Comparison of ENCODE assay signal across 25 cellular contexts in the genomic region with DNA sequence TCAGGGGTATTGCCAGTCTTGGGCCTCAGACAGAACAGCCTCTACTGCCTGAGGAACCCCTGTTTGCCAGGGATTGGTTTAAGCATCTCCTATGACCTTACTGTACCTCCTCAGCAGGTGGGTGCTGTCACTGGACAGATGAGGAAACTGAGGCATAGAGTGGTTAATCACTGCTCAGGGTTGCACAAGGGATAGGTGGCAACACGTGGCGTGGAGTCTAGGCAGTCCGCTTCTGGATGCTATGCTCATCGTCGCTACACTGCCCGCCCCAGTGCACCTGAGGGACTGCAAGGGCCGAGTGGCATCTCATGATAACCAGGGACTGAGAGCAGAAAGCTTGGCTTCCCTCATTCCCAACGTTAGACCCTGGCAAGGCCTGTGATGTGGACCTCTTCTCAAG.
A peak's percentile ranks its signal among the peaks of the same experiment; 100 is the strongest.
DNase-seq lines count a peak whose midpoint lies in the region; ATAC-seq, FAIRE-seq and TF ChIP-seq lines count a peak whose summit lies in the region.
"Had no signal": no experiment of that assay in that cellular context is flagged by ENCODE, and none has a peak within 500 bp of the region (broad histone marks: within the 10 kb centered on the region; RNA-seq: fewer than 3 reads in every experiment).

No MANE protein-coding gene starts in this region.

- H3K36me3 ChIP-seq in neuronal stem cell (replicated peaks in 1 of 2; ENCODE audit: control insufficient read depth in 2 of 2, insufficient read depth in 2 of 2, low read length in 2 of 2) = no peaks in the 10 kb centered on the region
- no peaks in the 10 kb centered on the region for H3K36me3 ChIP-seq in CD8-positive, alpha-beta T cell (ENCODE audit: insufficient read depth, low read length)
- H3K36me3 ChIP-seq: BLaER1, HAP-1 had no signal

- TF ChIP-seq CTCF in CD8-positive, alpha-beta T cell (IDR thresholded peaks at IDR 0.05) = no peak

- H4K8ac ChIP-seq in neuronal stem cell (ENCODE audit: low read depth, low read length) = no peak overlapping the region

- H3K9ac ChIP-seq in neuronal stem cell (ENCODE audit: low read depth, low read length, poor library complexity) = no peak overlapping the region
- H3K9ac ChIP-seq: BLaER1 had no signal

- no peak overlapping the region for H3K14ac ChIP-seq in neuronal stem cell (ENCODE audit: low read length)

- no peak overlapping the region for H3K27ac ChIP-seq in neuronal stem cell (replicated peaks; ENCODE audit: low read length)
- no peak overlapping the region for H3K27ac ChIP-seq in CD8-positive, alpha-beta T cell (ENCODE audit: low read depth, low read length)
- H3K27ac ChIP-seq: 22Rv1, BLaER1, C4-2B had no signal

- POLR2A ChIA-PET in CD8-positive, alpha-beta T cell (lab: Charles Lee) = no interaction called here

- H3K4me2 ChIP-seq in neuronal stem cell (ENCODE audit: insufficient read depth, low read length, poor library complexity, severe bottlenecking) = no peak overlapping the region
- H3K4me2 ChIP-seq: BLaER1, GM23338 had no signal

- H4K91ac ChIP-seq in neuronal stem cell (ENCODE audit: low read depth, low read length, poor library complexity) = peak overlapping the region; percentile 50

- intact Hi-C loops in posterior vena cava (cut with DNase I) = no loop called here
- intact Hi-C loops in CD8-positive, alpha-beta T cell (cut with DNase I, micrococcal nuclease) = no loop called here

- H3K36me3 Mint-ChIP-seq in CD8-positive, alpha-beta T cell = no peaks in the 10 kb centered on the region
- H3K36me3 Mint-ChIP-seq: CD4-positive, CD25-positive, alpha-beta regulatory T cell; CD8-positive, alpha-beta memory T cell had no signal

- no peaks in the 10 kb centered on the region for H3K9me3 Mint-ChIP-seq in CD8-positive, alpha-beta T cell
- H3K9me3 Mint-ChIP-seq: CD8-positive, alpha-beta memory T cell; GM23338; HFFc6 had no signal

- peaks cover 0 to 5% (median 0%) of the 10 kb centered on the region in 3 experiments for H3K27me3 ChIP-seq in neuronal stem cell (ENCODE audit: control insufficient read depth in 3 of 3, insufficient read depth in 3 of 3, low read depth in 1 of 3, low read length in 3 of 3)
- no peaks in the 10 kb centered on the region for H3K27me3 ChIP-seq in CD8-positive, alpha-beta T cell (ENCODE audit: insufficient read depth, low read length)
- H3K27me3 ChIP-seq: BLaER1 had no signal

- no peak overlapping the region for H2BK120ac ChIP-seq in neuronal stem cell (ENCODE audit: low read depth, low read length)

- no peaks in the 10 kb centered on the region for H3K4me1 Mint-ChIP-seq in CD8-positive, alpha-beta T cell (ENCODE audit: low read depth)
- H3K4me1 Mint-ChIP-seq: B cell; CD4-positive, CD25-positive, alpha-beta regulatory T cell; CD8-positive, alpha-beta memory T cell; GM23338 had no signal

- H3K9me3 ChIP-seq in neuronal stem cell (replicated peaks in 1 of 2; ENCODE audit: control insufficient read depth in 2 of 2, insufficient read depth in 1 of 2, low read depth in 1 of 2, low read length in 2 of 2) = peaks cover 0 to 1% of the 10 kb centered on the region in 2 donors
- H3K9me3 ChIP-seq in CD8-positive, alpha-beta T cell (ENCODE audit: low read length) = no peaks in the 10 kb centered on the region
- H3K9me3 ChIP-seq: BLaER1, HAP-1 had no signal

- H3K18ac ChIP-seq in neuronal stem cell (ENCODE audit: low read length) = no peak overlapping the region

- peak overlapping the region; percentile 91 for H2AK5ac ChIP-seq in neuronal stem cell (ENCODE audit: low read depth, low read length)

- no peak overlapping the region for H3K27ac Mint-ChIP-seq in CD8-positive, alpha-beta T cell
- H3K27ac Mint-ChIP-seq: B cell; CD4-positive, CD25-positive, alpha-beta regulatory T cell; CD8-positive, alpha-beta memory T cell; GM23338; HFFc6 had no signal

- DNase-seq in activated effector memory CD4-positive, alpha-beta T cell treated with anti-CD3 and anti-CD28 coated beads, Interleukin-2, amount 50 U/mL, for 16 hours = peak; percentile 31
- DNase-seq in activated effector memory CD4-positive, alpha-beta T cell treated with Interleukin-2 at 50 U/mL for 16 hours = no peak
- DNase-seq in HTR-8/SVneo (ENCODE audit: insufficient read length, low spot score) (no peak), neuronal stem cell (ENCODE audit: low spot score) (no peak), posterior vena cava (ENCODE audit: low spot score) (peak; percentile 67), midbrain (lab: John Stamatoyannopoulos, UW) (no peak)
- no peak for DNase-seq in CD8-positive, alpha-beta T cell
- DNase-seq: CD4-positive, CD25-positive, alpha-beta regulatory T cell; CD8-positive, alpha-beta memory T cell; DMS 273 treated with DMSO at 0.1 percent for 48 hours; DMS79; EL; GDM1; HFFc6 had no signal

- CTCF ChIA-PET in CD8-positive, alpha-beta T cell (lab: Charles Lee) = no interaction called here

- no peak overlapping the region for H3K4ac ChIP-seq in neuronal stem cell (ENCODE audit: low read length)

- FAIRE-seq in HTR-8/SVneo (lab: Jason Lieb, UNC) = peak; percentile 81
- FAIRE-seq: A204.1, D721Med, GM12878, GM19239 had no signal

- ATAC-seq in CD8-positive, alpha-beta T cell = no peak
- ATAC-seq in HG03432 (IDR thresholded peaks at IDR 0.05; ENCODE audit: unreplicated experiment) = no peak
- ATAC-seq: GM23338 had no signal

- H2BK15ac ChIP-seq in neuronal stem cell (ENCODE audit: low read length) = peak overlapping the region; percentile 39

- no CpG with 5 or more reads among the region's 8 CpGs for WGBS in neuronal stem cell (ENCODE audit: extremely low coverage in 2 of 2, insufficient read length in 2 of 2, insufficient replicate concordance in 1 of 2), 2 donors

- H2BK12ac ChIP-seq in neuronal stem cell (ENCODE audit: low read length) = peak overlapping the region; percentile 1

- H3K27me3 Mint-ChIP-seq in CD8-positive, alpha-beta T cell (ENCODE audit: low read depth) = no peaks in the 10 kb centered on the region

- no peaks in the 10 kb centered on the region for H3K79me1 ChIP-seq in neuronal stem cell (ENCODE audit: low read depth, low read length)

- no peaks in the 10 kb centered on the region for H3K4me1 ChIP-seq in neuronal stem cell (ENCODE audit: control insufficient read depth in 2 of 2, insufficient read depth in 1 of 2, low read depth in 1 of 2, low read length in 2 of 2)
- H3K4me1 ChIP-seq in CD8-positive, alpha-beta T cell (ENCODE audit: insufficient read depth, low read length) = no peaks in the 10 kb centered on the region
- H3K4me1 ChIP-seq: HAP-1 had no signal

- no peak overlapping the region for H2AFZ ChIP-seq in neuronal stem cell (ENCODE audit: low read length)
- H2AFZ ChIP-seq: GM23338 had no signal

- peak overlapping the region; percentile 50 for H3K23ac ChIP-seq in neuronal stem cell (ENCODE audit: low read depth, low read length, poor library complexity)

- H3K4me3 Mint-ChIP-seq in CD8-positive, alpha-beta T cell = no peak overlapping the region
- H3K4me3 Mint-ChIP-seq: B cell; CD4-positive, CD25-positive, alpha-beta regulatory T cell; CD8-positive, alpha-beta memory T cell; GM23338; HFFc6 had no signal

- H2BK5ac ChIP-seq in neuronal stem cell (ENCODE audit: low read length) = no peak overlapping the region

- H3K4me3 ChIP-seq in neuronal stem cell (ENCODE audit: low read length in 2 of 2) = no peak overlapping the region
- no peak overlapping the region for H3K4me3 ChIP-seq in CD8-positive, alpha-beta T cell (ENCODE audit: low read depth, low read length)
- H3K4me3 ChIP-seq: BLaER1, GM12878, GM23338, HAP-1 had no signal

Comparison
In these comparisons a context has a peak if more than half of its experiments do, and no peak if none do; other contexts are left out.
1. DNase-seq: peak in activated effector memory CD4-positive, alpha-beta T cell treated with anti-CD3 and anti-CD28 coated beads, Interleukin-2, amount 50 U/mL, for 16 hours (single experiment) and posterior vena cava (single experiment); none in activated effector memory CD4-positive, alpha-beta T cell treated with Interleukin-2 at 50 U/mL for 16 hours (single experiment), HTR-8/SVneo (single experiment), neuronal stem cell (single experiment), CD8-positive, alpha-beta T cell (0 of 7) and midbrain (single experiment).